Comparison of ENCODE assay signal across 8 cellular contexts in the genomic region with DNA sequence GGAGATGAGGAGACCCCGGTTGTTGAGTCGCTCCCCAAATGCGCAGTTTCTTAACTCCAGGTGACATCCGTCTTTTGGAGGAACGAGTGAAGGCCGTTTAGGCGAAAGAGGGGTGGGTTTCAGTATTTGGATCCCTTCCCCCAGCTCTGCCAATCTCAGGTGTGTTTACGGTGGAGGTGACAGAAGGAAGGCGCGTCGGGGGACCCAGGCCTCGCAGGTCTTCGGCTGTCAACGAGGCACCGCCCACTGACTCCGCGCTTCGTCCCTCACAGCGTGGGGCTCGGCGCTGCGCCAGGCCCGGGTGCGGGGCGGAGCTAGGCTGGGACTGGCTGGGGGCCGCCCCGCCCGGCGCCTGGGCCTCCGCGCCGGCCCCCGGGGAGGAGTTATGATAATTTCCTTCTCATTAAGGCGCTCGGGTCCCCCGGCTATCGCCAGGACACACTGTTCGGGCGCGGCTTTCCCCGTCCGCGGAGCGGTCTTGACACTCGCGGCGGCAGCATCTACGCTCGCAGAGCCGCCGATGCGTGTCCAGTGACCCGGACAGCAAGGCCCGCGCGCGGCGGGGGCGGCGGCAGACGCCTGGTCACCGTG. TPM values are rescaled to one million over a fixed set of nuclear protein-coding genes. Genes with fewer than 3 reads are reported as not detected.
DNase-seq lines count a peak whose midpoint lies in the region; ATAC-seq, FAIRE-seq and TF ChIP-seq lines count a peak whose summit lies in the region.

TFAP2C (plus strand) TSS at position 434 of the 591 bp plus-strand sequence. CDS start 239 bp downstream, outside the sequence.

- H3K27ac ChIP-seq in A549 (peak within 1 kb of the TSS; percentile 90 to 94), lung (ENCODE audit: low read depth in 1 of 2, low read length in 1 of 2) (peak within 1 kb of the TSS in 1 of 2 donors; percentile 54), testis (no peak within 1 kb of the TSS)

- no peak for TF ChIP-seq EP300 in A549 (IDR thresholded peaks at IDR 0.05)

- H3K9me3 Mint-ChIP-seq in dendritic cell treated with granulocyte-macrophage colony-stimulating factor and Interleukin-4, amounts not matched to agents 40 ng/mL and 50 ng/mL, for 4 days, result no peaks in the 10 kb centered on the region

- H3K4me3 Mint-ChIP-seq in dendritic cell treated with granulocyte-macrophage colony-stimulating factor and Interleukin-4, amounts not matched to agents 40 ng/mL and 50 ng/mL, for 4 days, result peak within 1 kb of the TSS; percentile 70

- TF ChIP-seq RAD21 in A549 (conservative IDR thresholded peaks at IDR 0.05 in 1 of 2, IDR thresholded peaks at IDR 0.05 in 1 of 2), result no peak

- H3K27me3 ChIP-seq in lung (ENCODE audit: control insufficient read depth, insufficient read depth) (peaks cover 38% of the 10 kb centered on the region), testis (no peaks in the 10 kb centered on the region)

- DNase-seq in A549 (ENCODE audit: low read depth in 1 of 2, low spot score in 1 of 2) (peak; percentile 84 to 89), GM13976 (ENCODE audit: low spot score) (peak; percentile 57), RKO (ENCODE audit: low spot score) (peak; percentile 80), lung (ENCODE audit: low spot score) (peak; percentile 81), testis (peak; percentile 71), G401 (ENCODE audit: low spot score) (no peak), mesenteric fat pad (ENCODE audit: low spot score) (no peak)

- H3K4me2 ChIP-seq in A549, result peak within 1 kb of the TSS; percentile 96

- in situ Hi-C loops in GM13976 (cut with MboI; ENCODE audit: low sequenced_read_pairs, unreplicated experiment) (no loop called here), G401 (cut with HindIII; ENCODE audit: low sequenced_read_pairs) (no loop called here)

- 3% methylated on average over 28 of the region's 62 CpGs for WGBS in A549 (ENCODE audit: missing lambda C conversion rate)
- 1% methylated on average over 61 to 62 of the region's 62 CpGs for WGBS in lung, 2 donors
- 2% methylated on average over 13 to 32 of the region's 62 CpGs for WGBS in testis, 2 donors

- H3K36me3 ChIP-seq in lung (ENCODE audit: control insufficient read depth in 2 of 2, insufficient read depth in 2 of 2, low read length in 2 of 2), result peaks cover 0 to 1% of the 10 kb centered on the region in 2 donors
- no peaks in the 10 kb centered on the region for H3K36me3 ChIP-seq in testis (ENCODE audit: low read depth, missing control alignments)

- H3K4me3 ChIP-seq in A549 (peak within 1 kb of the TSS; percentile 86), lung (peak within 1 kb of the TSS; percentile 46), testis (peak within 1 kb of the TSS; percentile 13 to 55)

- intact Hi-C loops in dendritic cell treated with granulocyte-macrophage colony-stimulating factor and Interleukin-4, amounts not matched to agents 40 ng/mL and 50 ng/mL, for 4 days (cut with micrococcal nuclease), result no loop called here
- intact Hi-C loops in testis (cut with DNase I; ENCODE audit: low total_unique reads), result no loop called here

- no peak within 1 kb of the TSS for H3K27ac Mint-ChIP-seq in dendritic cell treated with granulocyte-macrophage colony-stimulating factor and Interleukin-4, amounts not matched to agents 40 ng/mL and 50 ng/mL, for 4 days

- TF ChIP-seq POLR2A in A549 (IDR thresholded peaks at IDR 0.05; ENCODE audit: low read length), result peak; percentile 76
- TF ChIP-seq POLR2A in testis (IDR thresholded peaks at IDR 0.05), result no peak

- peaks cover 98% of the 10 kb centered on the region for H3K27me3 Mint-ChIP-seq in dendritic cell treated with granulocyte-macrophage colony-stimulating factor and Interleukin-4, amounts not matched to agents 40 ng/mL and 50 ng/mL, for 4 days

- TF ChIP-seq CTCF in A549 (IDR thresholded peaks at IDR 0.05) (no peak), GM13976 (IDR thresholded peaks at IDR 0.05; ENCODE audit: borderline replicate concordance, control extremely low read depth, extremely low read depth, insufficient read depth, missing control alignments) (no peak), lung (IDR thresholded peaks at IDR 0.05; ENCODE audit: control extremely low read depth, extremely low read depth) (no peak), testis (IDR thresholded peaks at IDR 0.05) (no peak)

- POLR2A ChIA-PET in A549 (lab: Yijun Ruan, JAX), result interaction anchor here (1.3 to 2.1 kb wide), 2 partner anchors 151 to 159 kb away, joined by 4 to 15 read pairs; no protein-coding TSS in a partner anchor

- CTCF ChIA-PET in A549 (lab: Yijun Ruan, JAX), result interaction anchor here (0.6 to 6.1 kb wide), 35 partner anchors 8 to 1596 kb away, joined by 3 to 121 read pairs (median 5); no protein-coding TSS in a partner anchor

- H3K4me1 ChIP-seq in A549 (peaks cover 25% of the 10 kb centered on the region), lung (ENCODE audit: control insufficient read depth in 2 of 2, insufficient read depth in 2 of 2, low read length in 2 of 2) (peaks cover 0 to 25% of the 10 kb centered on the region in 2 donors), testis (peaks cover 25% of the 10 kb centered on the region)

- no peaks in the 10 kb centered on the region for H3K9me3 ChIP-seq in A549
- H3K9me3 ChIP-seq in lung (ENCODE audit: control insufficient read depth in 2 of 2, insufficient read depth in 1 of 2, low read length in 1 of 2), result peaks cover 0 to 10% of the 10 kb centered on the region in 2 donors
- no peaks in the 10 kb centered on the region for H3K9me3 ChIP-seq in testis

- H3K36me3 Mint-ChIP-seq in dendritic cell treated with granulocyte-macrophage colony-stimulating factor and Interleukin-4, amounts not matched to agents 40 ng/mL and 50 ng/mL, for 4 days (ENCODE audit: low read depth), result no peaks in the 10 kb centered on the region

- H3K4me1 Mint-ChIP-seq in dendritic cell treated with granulocyte-macrophage colony-stimulating factor and Interleukin-4, amounts not matched to agents 40 ng/mL and 50 ng/mL, for 4 days (ENCODE audit: low read depth), result peaks cover 26% of the 10 kb centered on the region

- FAIRE-seq in A549 (lab: Jason Lieb, UNC), result no peak

- peak; percentile 65 to 83 for ATAC-seq in A549
- ATAC-seq in lung (ENCODE audit: insufficient read depth, low FRiP score), result peak; percentile 65

TF ChIP-seq in A549, 52 proteins besides CTCF, POLR2A, EP300 and RAD21:
- TF ChIP-seq HOXA7 (CRISPR knock-in tag; IDR thresholded peaks at IDR 0.05) (no peak), KDM5A (IDR thresholded peaks at IDR 0.05) (no peak), MAX (IDR thresholded peaks at IDR 0.05) (peak; percentile 86), MAZ (IDR thresholded peaks at IDR 0.05; ENCODE audit: borderline replicate concordance, low read depth, low read length) (peak; percentile 62; the same call in 1 of the 2 replicates), PHF8 (IDR thresholded peaks at IDR 0.05; ENCODE audit: borderline replicate concordance, low read depth) (peak; percentile 55; the same call in 1 of the 2 replicates)
- TF ChIP-seq, protein P1, sequence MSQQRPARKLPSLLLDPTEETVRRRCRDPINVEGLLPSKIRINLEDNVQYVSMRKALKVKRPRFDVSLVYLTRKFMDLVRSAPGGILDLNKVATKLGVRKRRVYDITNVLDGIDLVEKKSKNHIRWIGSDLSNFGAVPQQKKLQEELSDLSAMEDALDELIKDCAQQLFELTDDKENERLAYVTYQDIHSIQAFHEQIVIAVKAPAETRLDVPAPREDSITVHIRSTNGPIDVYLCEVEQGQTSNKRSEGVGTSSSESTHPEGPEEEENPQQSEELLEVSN (IDR thresholded peaks at IDR 0.05; ENCODE audit: borderline replicate concordance, low read depth), result peak; percentile 84

RNA-seq across cellular contexts. Expression of gene TFAP2C, which starts in this region (rescaled TPM):
- polyA plus RNA-seq in A549 (2011; rRNA removed) (11.6 and 14.2 TPM in 2 replicates), A549 (2017; fragmentation: RNase III; extraction: RNeasy Plus Mini Kit Qiagen cat#74134 plus additional on column Dnase treatment) (9.1 to 9.6 TPM (median 9.2 TPM) in 3 replicates), lung (1 to 10 TPM; 2.6 to 3.3 TPM), testis (ENCODE audit: insufficient read depth, low read depth, low replicate concordance) (1.4 TPM)
- 9.3 and 13.5 TPM in 2 replicates for polyA plus RNA-seq in A549 (2012; cell fraction: cytosol; rRNA removed)
- 19.6 and 19.7 TPM in 2 replicates for polyA plus RNA-seq in A549 (2012; cell fraction: nucleus; rRNA removed)
- 14.4 and 17.0 TPM in 2 replicates for polyA minus RNA-seq in A549 (2011; rRNA and poly(A)+ RNA removed)
- total RNA-seq in lung (1 to 10 TPM; 5.7 to 6.3 TPM), testis (1 to 10 TPM; 1.3 to 1.9 TPM), mesenteric fat pad (1.3 TPM)
- 0.12 and 0.27 TPM in 2 replicates for total RNA-seq in G401 (2014; rRNA removed; shearing (Covaris generic))

Comparison
In these comparisons a context has a peak if more than half of its experiments do, and no peak if none do; other contexts are left out.
1. DNase-seq: peak in A549 (2 of 2), GM13976 (single experiment), RKO (single experiment), lung (single experiment) and testis (single experiment); none in G401 (single experiment) and mesenteric fat pad (single experiment).
2. H3K27ac ChIP-seq: peak in A549 (2 of 2); none in testis (0 of 2).
3. H3K4me3 ChIP-seq: peak in every context shown above with its lines; median percentile 86 in A549; 46 in lung; 34 in testis.